ENCODE assay signal across 27 cellular contexts in genomic region chr5:114332493-114332892, GRCh38. TPM values are rescaled to one million over a fixed set of nuclear protein-coding genes. Genes with fewer than 3 reads are reported as not detected.
"Had no signal": no experiment of that assay in that cellular context is flagged by ENCODE, and none has a peak within 500 bp of the region (broad histone marks: within the 10 kb centered on the region; RNA-seq: fewer than 3 reads in every experiment).

No MANE protein-coding gene starts in this region.

- H3K4me3 ChIP-seq: colonic mucosa, gastroesophageal sphincter, heart left ventricle, hepatocyte, left lung, pancreas, right lobe of liver, stomach, tibial artery had no signal

- H3K4me1 Mint-ChIP-seq: endodermal cell; natural killer cell; stimulated activated effector memory CD8-positive, alpha-beta T cell treated with anti-CD3 and anti-CD28 coated beads, Interleukin-12 subunit alpha, Interleukin-12 subunit beta, amount 100 ng/mL, for 72 hours had no signal

- H3K4me3 Mint-ChIP-seq: dendritic cell treated with granulocyte-macrophage colony-stimulating factor and Interleukin-4, amounts not matched to agents 40 ng/mL and 50 ng/mL, for 4 days; endodermal cell; natural killer cell; stimulated activated effector memory CD8-positive, alpha-beta T cell treated with anti-CD3 and anti-CD28 coated beads, Interleukin-12 subunit alpha, Interleukin-12 subunit beta, amount 100 ng/mL, for 72 hours; type B pancreatic cell had no signal

- H3K4me1 ChIP-seq: colonic mucosa, foreskin keratinocyte, left lung, pancreas, right lobe of liver had no signal

- H3K27me3 Mint-ChIP-seq: dendritic cell treated with granulocyte-macrophage colony-stimulating factor and Interleukin-4, amounts not matched to agents 40 ng/mL and 50 ng/mL, for 4 days; type B pancreatic cell had no signal

- H3K9me3 ChIP-seq: colonic mucosa, gastroesophageal sphincter, heart left ventricle, left lung, pancreas, right lobe of liver, stomach, tibial artery had no signal

- H3K27ac Mint-ChIP-seq: dendritic cell treated with granulocyte-macrophage colony-stimulating factor and Interleukin-4, amounts not matched to agents 40 ng/mL and 50 ng/mL, for 4 days; endodermal cell; natural killer cell; stimulated activated effector memory CD8-positive, alpha-beta T cell treated with anti-CD3 and anti-CD28 coated beads, Interleukin-12 subunit alpha, Interleukin-12 subunit beta, amount 100 ng/mL, for 72 hours; type B pancreatic cell had no signal

- DNase-seq: colonic mucosa; effector CD8-positive, alpha-beta T cell; endodermal cell; foreskin keratinocyte; heart left ventricle; left cardiac atrium; left lung; mammary epithelial cell; natural killer cell; pancreas; right lobe of liver; small intestine; stimulated activated CD4-positive, alpha-beta T cell treated with anti-CD3 and anti-CD28 coated beads, Interleukin-12 subunit alpha, Interleukin-12 subunit beta, amount 100 ng/mL, for 4 hours; stimulated activated CD4-positive, alpha-beta T cell treated with anti-CD3 and anti-CD28 coated beads, Interleukin-1b, Interleukin-23, amount 100 ng/mL, for 48 hours; stimulated activated CD4-positive, alpha-beta T cell treated with anti-CD3 and anti-CD28 coated beads, Interleukin-4, amount 100 ng/mL, for 24 hours; stimulated activated naive CD4-positive, alpha-beta T cell treated with Interleukin-2 at 50 U/mL for 16 hours; stomach; tibial artery had no signal

- H3K27ac ChIP-seq: colonic mucosa, epithelial cell of prostate, foreskin keratinocyte, gastroesophageal sphincter, heart left ventricle, hepatocyte, left lung, pancreas, right lobe of liver, stomach, tibial artery had no signal

- H3K9me3 Mint-ChIP-seq: dendritic cell treated with granulocyte-macrophage colony-stimulating factor and Interleukin-4, amounts not matched to agents 40 ng/mL and 50 ng/mL, for 4 days; endodermal cell; type B pancreatic cell had no signal

- H3K27me3 ChIP-seq: colonic mucosa, foreskin keratinocyte, gastroesophageal sphincter, heart left ventricle, hepatocyte, left lung, pancreas, right lobe of liver, stomach, tibial artery had no signal

- ATAC-seq: esophagus mucosa; foreskin keratinocyte; gastroesophageal sphincter; heart left ventricle; left cardiac atrium; left lung; natural killer cell; pancreas; right lobe of liver; stimulated activated effector memory CD8-positive, alpha-beta T cell treated with anti-CD3 and anti-CD28 coated beads, Interleukin-12 subunit alpha, Interleukin-12 subunit beta, amount 100 ng/mL, for 72 hours had no signal

- H3K36me3 Mint-ChIP-seq: natural killer cell; stimulated activated effector memory CD8-positive, alpha-beta T cell treated with anti-CD3 and anti-CD28 coated beads, Interleukin-12 subunit alpha, Interleukin-12 subunit beta, amount 100 ng/mL, for 72 hours; type B pancreatic cell had no signal

- H3K36me3 ChIP-seq: colonic mucosa, gastroesophageal sphincter, heart left ventricle, left lung, pancreas, right lobe of liver, stomach, tibial artery had no signal

RNA-seq across cellular contexts. Expression of gene KCNN2, which starts 29.4 kb away (rescaled TPM):
- total RNA-seq: chondrocyte, mammary epithelial cell, mesenteric fat pad, natural killer cell had no signal
- polyA plus RNA-seq: mammary epithelial cell had no signal
